8 cellular contexts compared by ENCODE assay signal in the genomic region with DNA sequence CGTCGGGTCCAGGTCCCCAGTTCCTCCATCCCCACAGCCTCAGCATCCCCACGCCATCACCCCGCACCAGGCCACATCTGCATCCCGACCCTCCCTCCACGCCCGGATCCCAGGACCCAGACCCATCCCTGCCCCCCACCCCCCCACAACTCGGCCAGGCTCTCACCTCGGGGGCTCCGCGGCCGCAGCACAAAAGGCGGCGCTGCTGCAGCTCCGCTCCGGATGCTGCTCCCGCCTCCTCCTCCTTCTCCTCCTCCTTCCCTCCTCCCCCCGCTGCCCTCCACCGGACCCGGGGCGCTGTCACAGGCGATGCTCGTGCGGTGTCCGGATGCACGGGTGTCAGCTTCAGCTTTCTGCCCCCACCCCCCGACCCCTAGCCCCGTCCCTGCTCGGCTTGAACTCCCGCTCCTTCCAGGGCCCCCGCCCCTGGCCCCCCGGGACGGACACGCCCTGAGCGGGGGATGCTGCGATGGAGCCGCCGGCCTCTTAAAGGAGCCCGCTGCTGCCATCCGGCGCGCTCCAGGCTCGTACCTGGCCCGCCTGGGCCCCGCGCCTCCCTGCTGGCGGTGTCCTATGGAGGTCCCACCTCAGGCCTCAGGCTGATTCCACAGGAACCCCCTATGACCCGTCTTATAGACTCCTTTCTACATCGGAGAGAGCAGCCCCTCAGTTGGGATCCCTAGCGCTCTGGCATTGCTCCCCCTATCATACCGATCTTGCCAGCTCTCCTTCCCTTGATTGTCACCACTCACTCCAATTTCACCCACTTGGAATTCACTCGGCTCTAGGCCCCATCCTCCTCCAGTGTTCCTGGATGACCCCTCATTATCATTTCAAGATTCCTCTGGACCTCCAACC. TPM values are rescaled to one million over a fixed set of nuclear protein-coding genes. Genes with fewer than 3 reads are reported as not detected.
DNase-seq lines count a peak whose midpoint lies in the region; ATAC-seq and TF ChIP-seq lines count a peak whose summit lies in the region.

A gene with protein sequence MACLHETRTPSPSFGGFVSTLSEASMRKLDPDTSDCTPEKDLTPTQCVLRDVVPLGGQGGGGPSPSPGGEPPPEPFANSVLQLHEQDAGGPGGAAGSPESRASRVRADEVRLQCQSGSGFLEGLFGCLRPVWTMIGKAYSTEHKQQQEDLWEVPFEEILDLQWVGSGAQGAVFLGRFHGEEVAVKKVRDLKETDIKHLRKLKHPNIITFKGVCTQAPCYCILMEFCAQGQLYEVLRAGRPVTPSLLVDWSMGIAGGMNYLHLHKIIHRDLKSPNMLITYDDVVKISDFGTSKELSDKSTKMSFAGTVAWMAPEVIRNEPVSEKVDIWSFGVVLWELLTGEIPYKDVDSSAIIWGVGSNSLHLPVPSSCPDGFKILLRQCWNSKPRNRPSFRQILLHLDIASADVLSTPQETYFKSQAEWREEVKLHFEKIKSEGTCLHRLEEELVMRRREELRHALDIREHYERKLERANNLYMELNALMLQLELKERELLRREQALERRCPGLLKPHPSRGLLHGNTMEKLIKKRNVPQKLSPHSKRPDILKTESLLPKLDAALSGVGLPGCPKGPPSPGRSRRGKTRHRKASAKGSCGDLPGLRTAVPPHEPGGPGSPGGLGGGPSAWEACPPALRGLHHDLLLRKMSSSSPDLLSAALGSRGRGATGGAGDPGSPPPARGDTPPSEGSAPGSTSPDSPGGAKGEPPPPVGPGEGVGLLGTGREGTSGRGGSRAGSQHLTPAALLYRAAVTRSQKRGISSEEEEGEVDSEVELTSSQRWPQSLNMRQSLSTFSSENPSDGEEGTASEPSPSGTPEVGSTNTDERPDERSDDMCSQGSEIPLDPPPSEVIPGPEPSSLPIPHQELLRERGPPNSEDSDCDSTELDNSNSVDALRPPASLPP (minus strand): TSS at position 198 of the 858 bp plus-strand sequence. CDS start 12,067 bp downstream, outside the sequence.

- 0 to 2% (median 1%) methylated on average over 17 to 52 of the region's 52 CpGs for WGBS in adrenal gland, 4 donors
- 1 to 2% (median 2%) methylated on average over 39 to 52 of the region's 52 CpGs for WGBS in heart left ventricle, 4 donors
- WGBS in urinary bladder, result under 1% methylated on average over 52 of the region's 52 CpGs

- peak; percentile 44 for ATAC-seq in SK-N-SH treated with all-trans-retinoic acid at 6 μM for 48 hours
- peak in 3 of 4 donors; percentile 3 to 10 (median 4) for ATAC-seq in heart left ventricle
- ATAC-seq in HG02852 (IDR thresholded peaks at IDR 0.05; ENCODE audit: unreplicated experiment), result no peak

- H3K27me3 ChIP-seq in adrenal gland (no peaks in the 10 kb centered on the region), heart left ventricle (no peaks in the 10 kb centered on the region)

- DNase-seq in AG09319 (ENCODE audit: extremely low read depth, low read depth) (peak; percentile 34), HCEC 1CT (peak; percentile 68), adrenal gland (peak; percentile 70 to 83 (median 73)), heart left ventricle (peak; percentile 69 to 82 (median 77)), pons (ENCODE audit: low spot score) (peak; percentile 60)

- H3K4me3 ChIP-seq in adrenal gland, result peak within 1 kb of the TSS in 3 of 4 donors; percentile 46 to 57 (median 50)
- H3K4me3 ChIP-seq in heart left ventricle, result peak within 1 kb of the TSS; percentile 36 to 98 (median 76)
- H3K4me3 ChIP-seq in urinary bladder (ENCODE audit: low read depth, low read length), result peak within 1 kb of the TSS; percentile 54

- H3K36me3 ChIP-seq in adrenal gland (replicated peaks in 1 of 2), result peaks cover 0 to 2% of the 10 kb centered on the region in 2 donors
- peaks cover 0 to 7% (median 2%) of the 10 kb centered on the region in 9 donors for H3K36me3 ChIP-seq in heart left ventricle
- H3K36me3 ChIP-seq in urinary bladder (ENCODE audit: insufficient read depth), result no peaks in the 10 kb centered on the region

- TF ChIP-seq POLR2A in adrenal gland (IDR thresholded peaks at IDR 0.05) (no peak), heart left ventricle (IDR thresholded peaks at IDR 0.05) (no peak)

- H3K27ac ChIP-seq in adrenal gland (peak within 1 kb of the TSS; percentile 92 to 100 (median 99)), heart left ventricle (peak within 1 kb of the TSS; percentile 90 to 100 (median 97)), urinary bladder (ENCODE audit: low read depth) (peak within 1 kb of the TSS; percentile 94)

- H3K4me1 ChIP-seq in adrenal gland (replicated peaks in 1 of 2) (peaks cover 22 to 36% of the 10 kb centered on the region in 2 donors), heart left ventricle (peaks cover 5 to 67% (median 37%) of the 10 kb centered on the region in 12 donors), urinary bladder (ENCODE audit: insufficient read depth) (no peaks in the 10 kb centered on the region)

- TF ChIP-seq CTCF in AG09319 (IDR thresholded peaks at IDR 0.05; ENCODE audit: low read depth, low read length), result peak; percentile 20
- TF ChIP-seq CTCF in adrenal gland (IDR thresholded peaks at IDR 0.05), result peak in 1 of 6 experiments; percentile 3
- TF ChIP-seq CTCF in heart left ventricle (IDR thresholded peaks at IDR 0.05), result peak in 1 of 12 donors; percentile 6

- H3K9me3 ChIP-seq in adrenal gland (replicated peaks in 1 of 3) (no peaks in the 10 kb centered on the region), heart left ventricle (no peaks in the 10 kb centered on the region)

- intact Hi-C loops in adrenal gland (cut with DNase I) (loop anchor here (5.0 to 10.0 kb wide), 2 partner anchors 47 to 175 kb away; a partner anchor contains a TSS), heart left ventricle (cut with DNase I) (loop anchor here in 9 of 10 donors (2.0 to 10.0 kb wide), 11 partner anchors 37 to 287 kb away; a partner anchor contains a TSS)

TF ChIP-seq in SK-N-SH treated with all-trans-retinoic acid at 6 μM for 48 hours, 23 proteins besides CTCF, POLR2A, EP300 and RAD21:
- 0 out of 2 replicates have a peak, but pooled peaks have one; percentile 27 for TF ChIP-seq CSDC2 (CRISPR knock-in tag; IDR thresholded peaks at IDR 0.05)
- no peak for TF ChIP-seq TOX (CRISPR knock-in tag; IDR thresholded peaks at IDR 0.05; ENCODE audit: borderline replicate concordance)
- peak; percentile 37; the same call in 1 of the 2 replicates for TF ChIP-seq ZFP3 (CRISPR knock-in tag; IDR thresholded peaks at IDR 0.05)

RNA-seq across cellular contexts. Expression of the gene that starts here (rescaled TPM):
- total RNA-seq in adrenal gland (10 to 100 TPM in 6 of 8 donors, 1 to 10 TPM in 2; 7.5 to 25.4 (median 16.7) TPM), heart left ventricle (10 to 100 TPM in 2 of 9 donors, 1 to 10 TPM in 7; 3.3 to 12.6 (median 4.2) TPM), urinary bladder (17.3 TPM)
- polyA plus RNA-seq in adrenal gland (10 to 100 TPM in 2 of 3 donors, 1 to 10 TPM in 1; 6.9 to 85.1 (median 69.8) TPM), heart left ventricle (1 to 10 TPM; 4.5 to 6.5 TPM), urinary bladder (27.4 TPM)
